ENCODE assay signal across 28 cellular contexts in the genomic region with DNA sequence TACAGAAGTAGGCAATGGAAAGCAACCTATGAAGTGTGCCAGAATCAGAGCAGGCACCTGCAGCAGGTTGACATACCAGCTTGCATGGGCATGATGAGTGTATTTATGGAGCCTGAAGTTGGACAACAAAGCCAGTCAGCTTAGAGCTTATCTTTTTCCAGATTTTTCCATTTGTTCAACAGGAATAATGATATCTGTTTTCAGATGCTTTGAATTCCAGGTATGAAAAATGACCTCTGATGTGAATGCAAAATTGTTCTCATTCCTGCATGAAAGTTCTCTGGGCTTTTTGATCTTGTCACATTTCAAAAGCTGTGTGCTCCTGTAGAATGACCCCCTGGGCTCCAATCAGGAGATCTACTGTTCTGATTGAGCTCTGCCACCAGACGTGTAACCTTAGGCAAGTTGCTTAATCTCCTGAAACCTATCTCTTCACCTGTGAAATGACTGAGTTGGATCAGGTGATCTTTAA. TPM values are rescaled to one million over a fixed set of nuclear protein-coding genes. Genes with fewer than 3 reads are reported as not detected.
A peak's percentile ranks its signal among the peaks of the same experiment; 100 is the strongest.
DNase-seq lines count a peak whose midpoint lies in the region; ATAC-seq, FAIRE-seq and TF ChIP-seq lines count a peak whose summit lies in the region.
"Had no signal": no experiment of that assay in that cellular context is flagged by ENCODE, and none has a peak within 500 bp of the region (broad histone marks: within the 10 kb centered on the region; RNA-seq: fewer than 3 reads in every experiment).

No MANE protein-coding gene starts in this region.

- no peak overlapping the region for H2AFZ ChIP-seq in IMR-90 (replicated peaks; ENCODE audit: low read length, poor library complexity)
- H2AFZ ChIP-seq: GM23248 had no signal

- H2BK5ac ChIP-seq in IMR-90 (ENCODE audit: low read depth, low read length, poor library complexity, severe bottlenecking) = no peak overlapping the region

- H3K36me3 ChIP-seq in IMR-90 (ENCODE audit: control insufficient read depth, insufficient read depth, low read length) = no peaks in the 10 kb centered on the region
- H3K36me3 ChIP-seq: BE2C, SJSA1 had no signal

- no peak overlapping the region for H3K9ac ChIP-seq in IMR-90 (ENCODE audit: low read depth, low read length)
- H3K9ac ChIP-seq: GM23248 had no signal

- peaks cover 19% of the 10 kb centered on the region for H3K4me1 Mint-ChIP-seq in mesothelial cell of epicardium
- H3K4me1 Mint-ChIP-seq: CD14-positive monocyte had no signal

- H3K27me3 ChIP-seq in IMR-90 (ENCODE audit: control insufficient read depth, insufficient read depth, low read length) (no peaks in the 10 kb centered on the region), dorsolateral prefrontal cortex (no peaks in the 10 kb centered on the region)
- H3K27me3 ChIP-seq: SJSA1 had no signal

- H3K4me3 ChIP-seq in IMR-90 (ENCODE audit: insufficient read depth, low read depth, low read length) = no peak overlapping the region
- no peak overlapping the region for H3K4me3 ChIP-seq in dorsolateral prefrontal cortex
- H3K4me3 ChIP-seq: GM12878, GM23248, K562, SJSA1 had no signal

- no peak overlapping the region for H3K4ac ChIP-seq in IMR-90 (ENCODE audit: low read depth, low read length)

- H3K79me1 ChIP-seq in IMR-90 (ENCODE audit: low read depth in 1 of 2, low read length in 2 of 2) = no peaks in the 10 kb centered on the region

- no peaks in the 10 kb centered on the region for H4K20me1 ChIP-seq in IMR-90 (ENCODE audit: insufficient read depth, low read length)

- H3K27ac ChIP-seq in IMR-90 (ENCODE audit: insufficient read depth, low read length) = no peak overlapping the region
- H3K27ac ChIP-seq in dorsolateral prefrontal cortex = no peak overlapping the region
- H3K27ac ChIP-seq: GM23248, SJSA1 had no signal

- H3K9me3 ChIP-seq in IMR-90 (ENCODE audit: control insufficient read depth, insufficient read depth, low read length) = no peaks in the 10 kb centered on the region
- H3K9me3 ChIP-seq: BE2C, SJSA1 had no signal

- H3K4me1 ChIP-seq in IMR-90 (ENCODE audit: control insufficient read depth, insufficient read depth, low read length) = peaks cover 4% of the 10 kb centered on the region
- H3K4me1 ChIP-seq: BE2C had no signal

- dilution Hi-C loops in IMR-90 (cut with HindIII; ENCODE audit: low sequenced_read_pairs, unreplicated experiment) = no loop called here

- no peak overlapping the region for H3K4me2 ChIP-seq in IMR-90 (ENCODE audit: low read depth, low read length)

- H4K5ac ChIP-seq in IMR-90 (ENCODE audit: low read depth, low read length) = no peak overlapping the region

- no peak for ATAC-seq in IMR-90 (ENCODE audit: low read depth)
- no peak for ATAC-seq in HG02678 (IDR thresholded peaks at IDR 0.05; ENCODE audit: unreplicated experiment)
- ATAC-seq: GM12878, K562, PC-3, Right ventricle myocardium inferior had no signal

- FAIRE-seq in G401.6 (lab: Jason Lieb, UNC) = peak; percentile 88
- FAIRE-seq: D721Med, GM12878, K562 had no signal

- peaks cover 7% of the 10 kb centered on the region for H3K9me3 Mint-ChIP-seq in mesothelial cell of epicardium
- H3K9me3 Mint-ChIP-seq: CD14-positive monocyte had no signal

- no peak overlapping the region for H2BK120ac ChIP-seq in IMR-90 (ENCODE audit: low read depth, low read length)

- intact Hi-C loops in IMR-90 (cut with micrococcal nuclease) = no loop called here
- intact Hi-C loops in dorsolateral prefrontal cortex (cut with DNase I) = no loop called here

- BruUV-seq in IMR-90 (replicated peaks; lab: Mats Ljungman, UMichigan) = no TSS peak

- TF ChIP-seq CTCF in IMR-90 (conservative IDR thresholded peaks at IDR 0.05; ENCODE audit: low read depth, low read length) (no peak), mesothelial cell of epicardium (IDR thresholded peaks at IDR 0.05; ENCODE audit: unreplicated experiment) (no peak), dorsolateral prefrontal cortex (IDR thresholded peaks at IDR 0.05 in 54 of 56, conservative IDR thresholded peaks at IDR 0.05 in 2 of 56; ENCODE audit: low read depth in 1 of 56, partially characterized antibody in 56 of 56) (no peak)

- H4K8ac ChIP-seq in IMR-90 (ENCODE audit: low read depth in 2 of 2, low read length in 2 of 2) = no peak overlapping the region

- no peak overlapping the region for H2AK9ac ChIP-seq in IMR-90 (replicated peaks; ENCODE audit: low read depth, low read length, poor library complexity)

- no peaks in the 10 kb centered on the region for H3K9me1 ChIP-seq in IMR-90 (ENCODE audit: insufficient read depth, low read length)

- H2BK15ac ChIP-seq in IMR-90 (ENCODE audit: low read depth, low read length) = no peak overlapping the region

- no peak overlapping the region for H3K18ac ChIP-seq in IMR-90 (ENCODE audit: low read depth, low read length)

- H3K14ac ChIP-seq in IMR-90 (replicated peaks; ENCODE audit: low read depth, low read length) = no peak overlapping the region

- H4K91ac ChIP-seq in IMR-90 (ENCODE audit: insufficient read depth, low read depth, low read length) = no peak overlapping the region

- no peaks in the 10 kb centered on the region for H3K27me3 Mint-ChIP-seq in mesothelial cell of epicardium (ENCODE audit: low read depth)

- CTCF ChIA-PET in IMR-90 (lab: Yijun Ruan, JAX) = no interaction called here

- H2AK5ac ChIP-seq in IMR-90 (ENCODE audit: low read depth, low read length) = peak overlapping the region; percentile 44; the same call in 1 of the 2 replicates

- TF ChIP-seq RAD21 in IMR-90 (IDR thresholded peaks at IDR 0.05; ENCODE audit: low read length) = no peak

- H3K36me3 Mint-ChIP-seq in mesothelial cell of epicardium = peaks cover 2% of the 10 kb centered on the region
- H3K36me3 Mint-ChIP-seq: CD14-positive monocyte had no signal

- no peak overlapping the region for H3K23ac ChIP-seq in IMR-90 (ENCODE audit: low read depth, low read length)

- no peak overlapping the region for H3K4me3 Mint-ChIP-seq in mesothelial cell of epicardium
- H3K4me3 Mint-ChIP-seq: CD14-positive monocyte had no signal

- WGBS in IMR-90 (ENCODE audit: extremely low coverage in 2 of 2, insufficient read length in 1 of 2), 2 experiments = no CpG with 5 or more reads among the region's 1 CpG

- POLR2A ChIA-PET in IMR-90 (lab: Charles Lee; ENCODE audit: unreplicated experiment) = no interaction called here

- DNase-seq in IMR-90 (no peak), mesothelial cell of epicardium (ENCODE audit: low spot score in 2 of 2, unreplicated experiment in 2 of 2) (no peak), NCI-H1417 (lab: John Stamatoyannopoulos, UW) (no peak), NCI-H187 treated with DMSO at 0.1 percent for 48 hours (lab: John Stamatoyannopoulos, UW) (no peak), dorsolateral prefrontal cortex (no peak)
- DNase-seq: BE2C; GM23248; H7; Kasumi-1; NCI-H1092 treated with DMSO at 0.1 percent for 48 hours; NCI-H1436 treated with DMSO at 0.1 percent for 48 hours; NCI-H1930; NCI-H2107; NCI-H446; NCI-H526; NCI-H82; NK-92 treated with Interleukin-12 subunit alpha and Interleukin-12 subunit beta, amount 100 ng/mL, for 24 hours; PC-3 had no signal

- H3K56ac ChIP-seq in IMR-90 (ENCODE audit: extremely low read depth, insufficient read depth, low read length) = no peak overlapping the region

- H3K27ac Mint-ChIP-seq in mesothelial cell of epicardium = peak overlapping the region; percentile 60
- H3K27ac Mint-ChIP-seq: CD14-positive monocyte had no signal

- in situ Hi-C loops in IMR-90 (cut with MboI; ENCODE audit: low sequenced_read_pairs) = no loop called here

- no peak overlapping the region for H2BK20ac ChIP-seq in IMR-90 (ENCODE audit: low read depth, low read length)

- no peak for TF ChIP-seq POLR2A in IMR-90 (IDR thresholded peaks at IDR 0.05; ENCODE audit: low read depth, low read length)

TF ChIP-seq in IMR-90, 13 proteins besides CTCF, POLR2A, EP300 and RAD21:
- TF ChIP-seq RFX5 (IDR thresholded peaks at IDR 0.05; ENCODE audit: low read depth, low read length) (no peak), CEBPB (IDR thresholded peaks at IDR 0.05; ENCODE audit: low read depth, low read length) (no peak), FOS (IDR thresholded peaks at IDR 0.05; ENCODE audit: low read depth, low read length) (no peak), USF2 (IDR thresholded peaks at IDR 0.05; ENCODE audit: low read depth, low read length) (no peak), NFE2L2 (IDR thresholded peaks at IDR 0.05; ENCODE audit: low read depth, low read length) (no peak), BHLHE40 (IDR thresholded peaks at IDR 0.05; ENCODE audit: low read depth, low read length) (no peak), RCOR1 (IDR thresholded peaks at IDR 0.05; ENCODE audit: insufficient replicate concordance, low read length) (no peak), MXI1 (IDR thresholded peaks at IDR 0.05; ENCODE audit: borderline replicate concordance, low read depth, low read length) (no peak), ELK1 (IDR thresholded peaks at IDR 0.05; ENCODE audit: borderline replicate concordance, low read depth, low read length) (no peak), CHD1 (IDR thresholded peaks at IDR 0.05; ENCODE audit: low read depth, low read length) (no peak), MAZ (IDR thresholded peaks at IDR 0.05; ENCODE audit: borderline replicate concordance, low read depth, low read length) (no peak), MAFK (IDR thresholded peaks at IDR 0.05; ENCODE audit: low read depth, low read length) (no peak), SMC3 (IDR thresholded peaks at IDR 0.05; ENCODE audit: low read depth, low read length) (no peak)

RNA-seq across cellular contexts. Expression of gene VIT, which starts 38.2 kb away (rescaled TPM):
- under 0.01 TPM in 1 of 2 replicates, not detected in the other for total RNA-seq in IMR-90 (2012; rRNA removed)
- polyA plus RNA-seq in IMR-90 (2012; rRNA removed) = 0.07 TPM in 1 of 2 replicates, not detected in the other
- not detected in 2 replicates for polyA plus RNA-seq in IMR-90 (2012; cell fraction: cytosol; rRNA removed)
- 0.05 and 0.07 TPM in 2 replicates for polyA plus RNA-seq in IMR-90 (2012; cell fraction: nucleus; rRNA removed; ENCODE audit: low replicate concordance)
- 0.45 to 0.78 TPM (median 0.73 TPM) in 3 replicates for total RNA-seq in mesothelial cell of epicardium
- total RNA-seq in dorsolateral prefrontal cortex = 1 to 10 TPM in 44 of 120 experiments, under 1 TPM in 72, not detected in 4; 0.21 to 2.7 (median 0.91) TPM
- total RNA-seq: G401; GM12878; H7; K562; PC-3; T-helper 1 cell treated with Interleukin-12 subunit alpha and Interleukin-12 subunit beta and Interleukin-4 antibody, amounts not matched to agents 30 ng/mL and 1 ng/mL, for 36 hours had no signal
- polyA plus RNA-seq: CD14-positive monocyte, K562 had no signal
